In genomic region chr2:14776216-14776615, GRCh38 we compare ENCODE assay signal across 20 cellular contexts.
DNase-seq lines count a peak whose midpoint lies in the region; ATAC-seq, FAIRE-seq and TF ChIP-seq lines count a peak whose summit lies in the region.
"Had no signal": no experiment of that assay in that cellular context is flagged by ENCODE, and none has a peak within 500 bp of the region (broad histone marks: within the 10 kb centered on the region; RNA-seq: fewer than 3 reads in every experiment).

No MANE protein-coding gene starts in this region.

- H3K4me3 ChIP-seq in HepG2 (replicated peaks in 1 of 3; ENCODE audit: insufficient read depth in 1 of 3, low read depth in 2 of 3, low read length in 3 of 3) (no peak overlapping the region), right lobe of liver (no peak overlapping the region), PC-3 (ENCODE audit: low read length) (no peak overlapping the region)
- H3K4me3 ChIP-seq: BLaER1 treated with 17β-estradiol and CSF1 and Interleukin-3, amounts not matched to agents 10 nM and 100 nM; GM23338 had no signal

- POLR2A ChIA-PET in HepG2 (lab: Yijun Ruan, JAX): no interaction called here
- POLR2A ChIA-PET in PC-3 (lab: Charles Lee; ENCODE audit: unreplicated experiment): no interaction called here

- TF ChIP-seq POLR2A in HepG2 (IDR thresholded peaks at IDR 0.05; ENCODE audit: insufficient read depth in 1 of 2, low read depth in 2 of 2, low read length in 2 of 2): no peak
- no peak for TF ChIP-seq POLR2A in right lobe of liver (IDR thresholded peaks at IDR 0.05)

- H3K36me3 ChIP-seq in HepG2 (replicated peaks in 1 of 2; ENCODE audit: control insufficient read depth in 1 of 2, insufficient read depth in 2 of 2, low read length in 2 of 2) (no peaks in the 10 kb centered on the region), right lobe of liver (no peaks in the 10 kb centered on the region), PC-3 (ENCODE audit: low read depth, low read length) (no peaks in the 10 kb centered on the region)
- H3K36me3 ChIP-seq: BLaER1 treated with 17β-estradiol and CSF1 and Interleukin-3, amounts not matched to agents 10 nM and 100 nM had no signal

- no peak for ATAC-seq in HepG2
- no peak for ATAC-seq in right lobe of liver
- no peak for ATAC-seq in PC-3
- ATAC-seq in GM19395 (IDR thresholded peaks at IDR 0.05; ENCODE audit: unreplicated experiment): no peak
- ATAC-seq: CD8-positive, alpha-beta T cell; GM23338 had no signal

- H4K20me1 ChIP-seq in HepG2 (ENCODE audit: insufficient read depth, low read length) (no peaks in the 10 kb centered on the region), PC-3 (ENCODE audit: low read length) (no peaks in the 10 kb centered on the region)
- H4K20me1 ChIP-seq: BLaER1 treated with 17β-estradiol and CSF1 and Interleukin-3, amounts not matched to agents 10 nM and 100 nM had no signal

- H3K9me2 ChIP-seq in PC-3 (replicated peaks; ENCODE audit: low read length): no peaks in the 10 kb centered on the region

- peaks cover 2 to 3% (median 3%) of the 10 kb centered on the region in 3 donors for H3K27me3 Mint-ChIP-seq in immature natural killer cell (ENCODE audit: low read depth in 3 of 3)
- H3K27me3 Mint-ChIP-seq: B cell had no signal

- no peaks in the 10 kb centered on the region for H3K36me3 Mint-ChIP-seq in immature natural killer cell
- H3K36me3 Mint-ChIP-seq: CD8-positive, alpha-beta T cell had no signal

- no peak overlapping the region for H3K4me3 Mint-ChIP-seq in immature natural killer cell
- H3K4me3 Mint-ChIP-seq: B cell; CD8-positive, alpha-beta T cell; GM23338 had no signal

- H3K27ac Mint-ChIP-seq in immature natural killer cell: no peak overlapping the region
- H3K27ac Mint-ChIP-seq: B cell; CD8-positive, alpha-beta T cell; GM23338 had no signal

- H3K4me2 ChIP-seq in HepG2 (ENCODE audit: low read depth, low read length): no peak overlapping the region
- H3K4me2 ChIP-seq in PC-3 (ENCODE audit: low read length): no peak overlapping the region
- H3K4me2 ChIP-seq: BLaER1 treated with 17β-estradiol and CSF1 and Interleukin-3, amounts not matched to agents 10 nM and 100 nM; GM23338 had no signal

- 6% methylated on average over 1 of the region's 1 CpG for WGBS in HepG2 (ENCODE audit: low lambda C conversion rate)
- WGBS in right lobe of liver (ENCODE audit: insufficient coverage, low coverage, low lambda C conversion rate, missing lambda C conversion rate): 50% methylated on average over 1 of the region's 1 CpG

- CTCF ChIA-PET in HepG2 (lab: Yijun Ruan, JAX; ENCODE audit: low intra/inter-chr PET ratio, low total read pairs) (no interaction called here), PC-3 (lab: Charles Lee) (no interaction called here)

- H3K27me3 ChIP-seq in HepG2 (ENCODE audit: control insufficient read depth in 1 of 2, insufficient read depth in 2 of 2, low read length in 2 of 2): 0 out of 5 replicates have a peak, but pooled peaks cover 0 to 3% of the 10 kb centered on the region in 2 experiments
- no peaks in the 10 kb centered on the region for H3K27me3 ChIP-seq in right lobe of liver
- no peaks in the 10 kb centered on the region for H3K27me3 ChIP-seq in PC-3 (ENCODE audit: low read length)
- H3K27me3 ChIP-seq: BLaER1 treated with 17β-estradiol and CSF1 and Interleukin-3, amounts not matched to agents 10 nM and 100 nM had no signal

- no peak overlapping the region for H2AFZ ChIP-seq in HepG2 (ENCODE audit: low read length)
- H2AFZ ChIP-seq in PC-3 (ENCODE audit: low read length): no peak overlapping the region
- H2AFZ ChIP-seq: GM23338 had no signal

- in situ Hi-C loops in HepG2 (cut with HindIII; ENCODE audit: extremely low pct_ligation_motif_present, low pct_unique_long_range_greater_than_20kb): no loop called here

- no peak overlapping the region for H3K27ac ChIP-seq in HepG2 (ENCODE audit: extremely low read length, insufficient read depth, low read length)
- no peak overlapping the region for H3K27ac ChIP-seq in right lobe of liver
- peak overlapping the region; percentile 4; the same call in 1 of the 2 replicates for H3K27ac ChIP-seq in PC-3 (ENCODE audit: low read length)
- H3K27ac ChIP-seq: BLaER1 treated with 17β-estradiol and CSF1 and Interleukin-3, amounts not matched to agents 10 nM and 100 nM had no signal

- DNase-seq in HepG2 (ENCODE audit: low spot score) (no peak), right lobe of liver (no peak), PC-3 (peak; percentile 39), kidney tubule cell (ENCODE audit: low spot score) (peak; percentile 36), inferior parietal cortex (ENCODE audit: extremely low spot score) (no peak), immature natural killer cell (no peak)
- no peak for DNase-seq in stimulated activated CD4-positive, alpha-beta T cell treated with anti-CD3 and anti-CD28 coated beads, Interleukin-2, amount 100 ng/mL, for 48 hours
- DNase-seq: 8988T; CD8-positive, alpha-beta T cell; DMS 273 treated with DMSO at 0.1 percent for 48 hours; DMS53; DND-41; EL; HCEC 1CT had no signal

- TF ChIP-seq EP300 in HepG2 (IDR thresholded peaks at IDR 0.05; ENCODE audit: low read depth in 2 of 2, low read length in 2 of 2): no peak
- no peak for TF ChIP-seq EP300 in HepG2 (CRISPR knock-in tag; IDR thresholded peaks at IDR 0.05; ENCODE audit: borderline replicate concordance)

- intact Hi-C loops in HepG2 (cut with micrococcal nuclease; ENCODE audit: unreplicated experiment): loop anchor here (1.0 kb wide), 1 partner anchor 23 kb away; no protein-coding TSS in a partner anchor
- intact Hi-C loops in right lobe of liver (cut with DNase I): no loop called here
- intact Hi-C loops in PC-3 (cut with micrococcal nuclease): no loop called here

- H3K79me2 ChIP-seq in HepG2 (ENCODE audit: insufficient read depth, low read length) (no peaks in the 10 kb centered on the region), PC-3 (ENCODE audit: low read length) (no peaks in the 10 kb centered on the region)

- TF ChIP-seq CTCF in HepG2 (CRISPR knock-in tag; IDR thresholded peaks at IDR 0.05) (no peak), right lobe of liver (IDR thresholded peaks at IDR 0.05) (no peak), PC-3 (conservative IDR thresholded peaks at IDR 0.05; ENCODE audit: low read depth, low read length) (no peak)

- BruUV-seq in HepG2 (replicated peaks; lab: Mats Ljungman, UMichigan) (no TSS peak), PC-3 (replicated peaks; lab: Mats Ljungman, UMichigan) (no TSS peak)

- H3K4me1 Mint-ChIP-seq in immature natural killer cell: no peaks in the 10 kb centered on the region
- H3K4me1 Mint-ChIP-seq: B cell, GM23338 had no signal

- H3K4me1 ChIP-seq in HepG2 (ENCODE audit: insufficient read depth, low read length) (peaks cover 10% of the 10 kb centered on the region), right lobe of liver (no peaks in the 10 kb centered on the region), PC-3 (ENCODE audit: insufficient read depth, low read length) (peaks cover 38% of the 10 kb centered on the region)

- no peak for FAIRE-seq in HepG2 (lab: Jason Lieb, UNC)
- FAIRE-seq: GM18507, H54 had no signal

- H3F3A ChIP-seq in PC-3 (ENCODE audit: low read length, unreplicated experiment): no peaks in the 10 kb centered on the region

- H3K9me3 Mint-ChIP-seq in immature natural killer cell: peaks cover 5 to 14% (median 9%) of the 10 kb centered on the region in 6 donors
- H3K9me3 Mint-ChIP-seq: CD8-positive, alpha-beta T cell; GM23338 had no signal

- H3K9ac ChIP-seq in HepG2 (ENCODE audit: insufficient read depth, low read depth, low read length) (no peak overlapping the region), PC-3 (ENCODE audit: low read length) (no peak overlapping the region)
- H3K9ac ChIP-seq: BLaER1 treated with 17β-estradiol and CSF1 and Interleukin-3, amounts not matched to agents 10 nM and 100 nM had no signal

- H3K9me3 ChIP-seq in HepG2 (ENCODE audit: low read length): no peaks in the 10 kb centered on the region
- H3K9me3 ChIP-seq in right lobe of liver: no peaks in the 10 kb centered on the region
- H3K9me3 ChIP-seq in PC-3 (ENCODE audit: low read length): no peaks in the 10 kb centered on the region
- H3K9me3 ChIP-seq: BLaER1 treated with 17β-estradiol and CSF1 and Interleukin-3, amounts not matched to agents 10 nM and 100 nM had no signal

- no peak for TF ChIP-seq RAD21 in HepG2 (CRISPR knock-in tag; IDR thresholded peaks at IDR 0.05)

TF ChIP-seq in HepG2, 621 proteins besides CTCF, POLR2A, EP300 and RAD21 (continues in another document):
- TF ChIP-seq SKIL (CRISPR knock-in tag; IDR thresholded peaks at IDR 0.05; ENCODE audit: borderline replicate concordance): no peak
- TF ChIP-seq KDM3A (CRISPR knock-in tag; IDR thresholded peaks at IDR 0.05; ENCODE audit: low read depth): no peak
- TF ChIP-seq MAFF (IDR thresholded peaks at IDR 0.05; ENCODE audit: low read depth, low read length): peak; percentile 43; the same call in 1 of the 2 replicates
- peak; percentile 45 to 71; a peak in 3 of 4 replicates for TF ChIP-seq MAFK (conservative IDR thresholded peaks at IDR 0.05 in 1 of 2, IDR thresholded peaks at IDR 0.05 in 1 of 2; ENCODE audit: low read length in 2 of 2)
- TF ChIP-seq FOSL1 (CRISPR knock-in tag; IDR thresholded peaks at IDR 0.05; ENCODE audit: borderline replicate concordance): no peak
- no peak for TF ChIP-seq SOX5 (CRISPR knock-in tag; IDR thresholded peaks at IDR 0.05; ENCODE audit: borderline replicate concordance)

Comparison
In these comparisons a context has a peak if more than half of its experiments do, and no peak if none do; other contexts are left out.
1. DNase-seq: peak in PC-3 (single experiment) and kidney tubule cell (single experiment); none in HepG2 (single experiment), right lobe of liver (0 of 3), inferior parietal cortex (single experiment), stimulated activated CD4-positive, alpha-beta T cell treated with anti-CD3 and anti-CD28 coated beads, Interleukin-2, amount 100 ng/mL, for 48 hours (0 of 2) and immature natural killer cell (0 of 3).